ENCODE assay signal across 12 cellular contexts in genomic region chr14:74426202-74426582, GRCh38. TPM values are rescaled to one million over a fixed set of nuclear protein-coding genes. Genes with fewer than 3 reads are reported as not detected.
DNase-seq lines count a peak whose midpoint lies in the region; ATAC-seq and TF ChIP-seq lines count a peak whose summit lies in the region.
"Had no signal": no experiment of that assay in that cellular context is flagged by ENCODE, and none has a peak within 500 bp of the region (broad histone marks: within the 10 kb centered on the region; RNA-seq: fewer than 3 reads in every experiment).

Gene SYNDIG1L, minus strand, starts transcription at chr14:74426210. Its CDS starts 16,466 bp downstream, at chr14:74409744.

- peak within 1 kb of the TSS in 6 of 8 donors; percentile 37 to 72 (median 59) for H3K4me3 Mint-ChIP-seq in naive B cell
- no peak within 1 kb of the TSS for H3K4me3 Mint-ChIP-seq in activated CD4-positive, alpha-beta T cell treated with anti-CD3 and anti-CD28 coated beads, Interleukin-2, amount 10 ng/mL, durations not matched to agents 7 days and 5 days

- H3K4me1 Mint-ChIP-seq in naive B cell: peaks cover 0 to 6% (median 0%) of the 10 kb centered on the region in 3 donors
- peaks cover 2% of the 10 kb centered on the region for H3K4me1 Mint-ChIP-seq in activated CD4-positive, alpha-beta T cell treated with anti-CD3 and anti-CD28 coated beads, Interleukin-2, amount 10 ng/mL, durations not matched to agents 7 days and 5 days

- H3K27ac ChIP-seq in coronary artery: no peak within 1 kb of the TSS

- peaks cover 25 to 79% (median 52%) of the 10 kb centered on the region in 3 donors for H3K27me3 Mint-ChIP-seq in naive B cell
- peaks cover 47% of the 10 kb centered on the region for H3K27me3 Mint-ChIP-seq in activated CD4-positive, alpha-beta T cell treated with anti-CD3 and anti-CD28 coated beads, Interleukin-2, amount 10 ng/mL, durations not matched to agents 7 days and 5 days

- H3K4me3 ChIP-seq in coronary artery: peak within 1 kb of the TSS; percentile 55

- POLR2A ChIA-PET in activated CD4-positive, alpha-beta T cell treated with anti-CD3 and anti-CD28 coated beads, Interleukin-2, amount 10 ng/mL, durations not matched to agents 7 days and 5 days (lab: Charles Lee): no interaction called here

- ATAC-seq in naive B cell (ENCODE audit: low read depth in 2 of 2): no peak
- ATAC-seq in GM21786 (IDR thresholded peaks at IDR 0.05; ENCODE audit: unreplicated experiment): no peak

- H3K9me3 Mint-ChIP-seq in naive B cell: peaks cover 0 to 6% (median 0%) of the 10 kb centered on the region in 7 donors
- no peaks in the 10 kb centered on the region for H3K9me3 Mint-ChIP-seq in activated CD4-positive, alpha-beta T cell treated with anti-CD3 and anti-CD28 coated beads, Interleukin-2, amount 10 ng/mL, durations not matched to agents 7 days and 5 days

- no peak for TF ChIP-seq CTCF in coronary artery (IDR thresholded peaks at IDR 0.05)

- DNase-seq in AG08396 (ENCODE audit: low spot score) (peak; percentile 23), coronary artery (ENCODE audit: low spot score) (peak; percentile 14), naive B cell (no peak), epidermal melanocyte (ENCODE audit: insufficient read length, low spot score) (no peak), cerebellum (ENCODE audit: low spot score) (no peak)
- DNase-seq in activated CD4-positive, alpha-beta T cell treated with anti-CD3 and anti-CD28 coated beads, Interleukin-2, amount 10 ng/mL, durations not matched to agents 7 days and 5 days: no peak
- DNase-seq: NCI-H1105, NCI-H526 treated with DMSO at 0.1 percent for 48 hours had no signal

- H3K36me3 Mint-ChIP-seq in naive B cell: peaks cover 0 to 12% of the 10 kb centered on the region in 2 donors
- no peaks in the 10 kb centered on the region for H3K36me3 Mint-ChIP-seq in activated CD4-positive, alpha-beta T cell treated with anti-CD3 and anti-CD28 coated beads, Interleukin-2, amount 10 ng/mL, durations not matched to agents 7 days and 5 days (ENCODE audit: low read depth)

- H3K27ac Mint-ChIP-seq in naive B cell: peak within 1 kb of the TSS in 4 of 6 donors; percentile 20 to 65 (median 46)
- H3K27ac Mint-ChIP-seq in activated CD4-positive, alpha-beta T cell treated with anti-CD3 and anti-CD28 coated beads, Interleukin-2, amount 10 ng/mL, durations not matched to agents 7 days and 5 days: no peak within 1 kb of the TSS

- H3K9me3 ChIP-seq in ES-I3 (ENCODE audit: control insufficient read depth, insufficient read depth, low read length): no peaks in the 10 kb centered on the region

- H3K36me3 ChIP-seq in ES-I3 (ENCODE audit: insufficient read depth, low read length): no peaks in the 10 kb centered on the region

- CTCF ChIA-PET in activated CD4-positive, alpha-beta T cell treated with anti-CD3 and anti-CD28 coated beads, Interleukin-2, amount 10 ng/mL, durations not matched to agents 7 days and 5 days (lab: Charles Lee): no interaction called here

- H3K9ac ChIP-seq in ES-I3 (ENCODE audit: low read depth, low read length): peak within 1 kb of the TSS; percentile 28; the same call in 1 of the 2 replicates

- peaks cover 26% of the 10 kb centered on the region for H3K4me1 ChIP-seq in ES-I3 (ENCODE audit: insufficient read depth, low read length)

RNA-seq across cellular contexts. Expression of gene SYNDIG1L, which starts in this region (rescaled TPM):
- polyA plus RNA-seq in naive B cell (ENCODE audit: low read depth in 6 of 6): under 1 TPM in 1 of 6 donors, not detected in 5; 0.35 TPM
- total RNA-seq in cerebellum: 0.73 TPM
- not detected for total RNA-seq in activated CD4-positive, alpha-beta T cell treated with anti-CD3 and anti-CD28 coated beads, Interleukin-2, amount 10 ng/mL, durations not matched to agents 7 days and 5 days
- total RNA-seq: fibroblast of lung, HT-29 had no signal
- polyA plus RNA-seq: fibroblast of lung had no signal

Comparison
In these comparisons a context has a peak if more than half of its experiments do, and no peak if none do; other contexts are left out.
1. DNase-seq: peak in AG08396 (single experiment) and coronary artery (single experiment); none in naive B cell (single experiment), epidermal melanocyte (single experiment), cerebellum (single experiment) and activated CD4-positive, alpha-beta T cell treated with anti-CD3 and anti-CD28 coated beads, Interleukin-2, amount 10 ng/mL, durations not matched to agents 7 days and 5 days (single experiment).